8 cellular contexts compared by ENCODE assay signal in the genomic region with DNA sequence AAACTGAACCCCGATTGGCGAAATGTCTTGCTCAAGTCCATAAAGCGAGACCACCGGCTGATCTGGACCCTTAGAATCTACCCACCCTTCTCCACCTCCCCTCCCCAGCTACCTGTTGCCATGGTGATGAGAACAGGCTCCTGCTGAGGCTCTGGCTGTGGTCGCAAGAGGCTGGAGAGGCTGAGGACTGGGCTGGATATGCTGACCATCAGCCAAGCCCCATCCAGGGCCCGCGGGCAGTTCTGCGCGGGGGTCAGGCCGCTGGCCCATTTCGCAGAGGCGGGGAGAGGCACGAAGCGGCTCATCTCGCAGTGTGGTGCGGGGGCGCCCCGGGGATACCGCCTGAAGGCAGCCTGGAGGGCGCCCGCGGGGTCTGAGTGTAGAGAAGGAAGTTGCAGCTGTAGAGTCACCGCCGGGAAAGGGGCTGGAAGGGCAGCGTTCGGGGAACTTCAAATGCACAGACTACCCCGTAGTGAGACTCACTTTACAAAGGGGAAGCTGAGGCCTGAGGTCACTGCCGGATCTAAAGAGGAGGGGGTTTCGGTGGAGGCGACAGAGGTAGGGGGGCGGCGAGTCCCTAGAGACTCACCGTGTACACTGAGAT. TPM values are rescaled to one million over a fixed set of nuclear protein-coding genes. Genes with fewer than 3 reads are reported as not detected.
DNase-seq lines count a peak whose midpoint lies in the region; FAIRE-seq and TF ChIP-seq lines count a peak whose summit lies in the region.

No MANE protein-coding gene starts in this region.

- H3K4me3 ChIP-seq in AG04449 (ENCODE audit: low read depth, low read length) (peak overlapping the region; percentile 96), NB4 (ENCODE audit: low read depth, low read length) (peak overlapping the region; percentile 81), H1 (ENCODE audit: extremely low read depth in 1 of 4, insufficient read depth in 2 of 4, low read depth in 3 of 4, low read length in 4 of 4) (peak overlapping the region; percentile 84 to 89 (median 88)), mesendoderm (ENCODE audit: low read length) (peak overlapping the region; percentile 35), stomach smooth muscle (ENCODE audit: low read length in 2 of 2) (peak overlapping the region; percentile 91 to 99)

- H4K20me1 ChIP-seq in H1 (replicated peaks in 1 of 2; ENCODE audit: control insufficient read depth in 1 of 2, insufficient read depth in 2 of 2, low read length in 2 of 2), result no peaks in the 10 kb centered on the region

- no peak overlapping the region for H2AFZ ChIP-seq in H1 (ENCODE audit: low read length)

- CTCF ChIA-PET in AG04449 (lab: Yijun Ruan, JAX), result interaction anchor here (3.2 to 4.2 kb wide), 3 partner anchors 11 to 77 kb away, joined by 7 to 37 read pairs (median 19); a partner anchor contains a TSS
- CTCF ChIA-PET in H1 (lab: Charles Lee; ENCODE audit: partially characterized antibody), result interaction anchor here (0.7 to 2.4 kb wide), 7 partner anchors 12 to 113 kb away, joined by 4 to 17 read pairs (median 7); a partner anchor contains a TSS

- H3K9me3 ChIP-seq in H1 (ENCODE audit: insufficient read depth in 2 of 2, low read depth in 1 of 2, low read length in 1 of 2), result no peaks in the 10 kb centered on the region
- H3K9me3 ChIP-seq in stomach smooth muscle (ENCODE audit: control insufficient read depth in 2 of 2, low read length in 2 of 2), result no peaks in the 10 kb centered on the region

- H4K5ac ChIP-seq in H1 (ENCODE audit: insufficient read length, low read depth, low read length) (no peak overlapping the region), mesendoderm (ENCODE audit: low read length) (no peak overlapping the region)

- no peak overlapping the region for H3K4ac ChIP-seq in H1 (replicated peaks; ENCODE audit: insufficient read length, low read depth, low read length)
- H3K4ac ChIP-seq in mesendoderm (ENCODE audit: low read depth, low read length), result no peak overlapping the region

- H2BK12ac ChIP-seq in H1 (ENCODE audit: low read depth, low read length), result 0 out of 2 replicates have a peak overlapping the region, but pooled peaks have one; percentile 75

- POLR2A ChIA-PET in AG04449 (lab: Yijun Ruan, JAX) (interaction anchor here (1.0 to 2.5 kb wide), 2 partner anchors 14 to 24 kb away, joined by 5 to 10 read pairs; a partner anchor contains a TSS), H1 (lab: Charles Lee; ENCODE audit: partially characterized antibody) (interaction anchor here (0.6 to 6.3 kb wide), 16 partner anchors 13 to 1498 kb away, joined by 3 to 37 read pairs (median 4); a partner anchor contains a TSS)

- H3K79me2 ChIP-seq in H1 (ENCODE audit: control insufficient read depth in 1 of 2, insufficient read depth in 2 of 2, low read length in 2 of 2) (no peaks in the 10 kb centered on the region), mesendoderm (ENCODE audit: control insufficient read depth, insufficient read depth, low read length) (no peaks in the 10 kb centered on the region)

- H4K8ac ChIP-seq in H1 (ENCODE audit: extremely low read depth, insufficient read depth, low read length) (no peak overlapping the region; the same call in 1 of the 2 replicates), mesendoderm (ENCODE audit: low read depth, low read length) (no peak overlapping the region)

- no peaks in the 10 kb centered on the region for H3K79me1 ChIP-seq in H1 (ENCODE audit: low read depth, low read length)
- no peaks in the 10 kb centered on the region for H3K79me1 ChIP-seq in mesendoderm (ENCODE audit: low read length)

- no peak for TF ChIP-seq EP300 in H1 (IDR thresholded peaks at IDR 0.05; ENCODE audit: borderline replicate concordance in 1 of 2, low read depth in 2 of 2, low read length in 2 of 2)

- no peak overlapping the region for H3K14ac ChIP-seq in H1 (ENCODE audit: insufficient read length)

- peak overlapping the region; percentile 66 for H4K91ac ChIP-seq in H1 (replicated peaks; ENCODE audit: insufficient read length, low read length)

- H3K4me1 ChIP-seq in H1 (replicated peaks in 1 of 4; ENCODE audit: control insufficient read depth in 3 of 4, insufficient read depth in 4 of 4, low read length in 3 of 4) (peaks cover 0 to 15% (median 11%) of the 10 kb centered on the region in 4 experiments; a peak in 5 of 7 replicates), mesendoderm (ENCODE audit: control insufficient read depth, low read depth, low read length) (peaks cover 2% of the 10 kb centered on the region), stomach smooth muscle (ENCODE audit: control insufficient read depth, insufficient read depth, low read length) (peaks cover 36% of the 10 kb centered on the region)

- TF ChIP-seq CTCF in AG04449 (IDR thresholded peaks at IDR 0.05; ENCODE audit: insufficient read depth, low read length, missing control alignments) (no peak), GM20000 (IDR thresholded peaks at IDR 0.05; ENCODE audit: extremely low read depth, missing control alignments) (no peak), NB4 (IDR thresholded peaks at IDR 0.05; ENCODE audit: low read depth, low read length) (no peak), H1 (IDR thresholded peaks at IDR 0.05; ENCODE audit: control extremely low read depth in 1 of 3, insufficient read depth in 1 of 3, low read depth in 1 of 3, low read length in 3 of 3) (no peak)

- no peak overlapping the region for H2AK5ac ChIP-seq in H1 (ENCODE audit: low read depth, low read length)
- H2AK5ac ChIP-seq in mesendoderm (ENCODE audit: low read length), result no peak overlapping the region

- DNase-seq in AG04449 (ENCODE audit: low read depth, low spot score), result no peak
- peak; percentile 61 for DNase-seq in GM20000 (ENCODE audit: low spot score)
- DNase-seq in NB4 (ENCODE audit: low read depth), result peak; percentile 89
- DNase-seq in activated CD4-positive, alpha-beta T cell treated with anti-CD3 and anti-CD28 coated beads, Interleukin-2, amount 50 U/mL, for 4 hours, result peak; percentile 46 to 51
- DNase-seq in H1 (ENCODE audit: low read depth in 1 of 2, low spot score in 2 of 2), result peak in 1 of 2 experiments; percentile 76
- DNase-seq in mesendoderm, result peak; percentile 75
- DNase-seq in activated gamma-delta T cell treated with Interleukin-2 at 50 U/mL for 16 hours, result no peak

- H3K23me2 ChIP-seq in H1 (ENCODE audit: low read depth, low read length), result peaks cover 26% of the 10 kb centered on the region

- no peaks in the 10 kb centered on the region; a peak in 1 of 8 replicates for H3K36me3 ChIP-seq in H1 (ENCODE audit: control insufficient read depth in 2 of 4, insufficient read depth in 4 of 4, low read length in 3 of 4)
- no peaks in the 10 kb centered on the region for H3K36me3 ChIP-seq in mesendoderm (ENCODE audit: control insufficient read depth, insufficient read depth, low read length)
- H3K36me3 ChIP-seq in stomach smooth muscle (ENCODE audit: control insufficient read depth in 2 of 2, insufficient read depth in 2 of 2, low read length in 2 of 2), result peaks cover 0 to 2% of the 10 kb centered on the region in 2 donors

- no peak overlapping the region for H3K56ac ChIP-seq in H1 (replicated peaks; ENCODE audit: insufficient read length, low read depth, low read length)
- peak overlapping the region; percentile 91 for H3K56ac ChIP-seq in mesendoderm (ENCODE audit: low read length)

- TF ChIP-seq RAD21 in H1 (IDR thresholded peaks at IDR 0.05 in 1 of 2, conservative IDR thresholded peaks at IDR 0.05 in 1 of 2; ENCODE audit: low read depth in 2 of 2, low read length in 2 of 2), result no peak

- H3K27ac ChIP-seq in H1 (ENCODE audit: low read depth, low read length), result peak overlapping the region; percentile 23; the same call in 1 of the 2 replicates
- H3K27ac ChIP-seq in mesendoderm (ENCODE audit: low read depth, low read length), result no peak overlapping the region
- H3K27ac ChIP-seq in stomach smooth muscle (ENCODE audit: low read length), result peak overlapping the region; percentile 89

- peak overlapping the region; percentile 56; the same call in 1 of the 2 replicates for H2BK5ac ChIP-seq in H1 (ENCODE audit: low read depth, low read length)
- H2BK5ac ChIP-seq in mesendoderm (ENCODE audit: low read length), result no peak overlapping the region

- H2BK20ac ChIP-seq in H1 (ENCODE audit: low read length), result no peak overlapping the region

- H3K4me2 ChIP-seq in H1 (ENCODE audit: insufficient read depth in 1 of 2, low read depth in 2 of 2, low read length in 2 of 2) (peak overlapping the region; percentile 93 to 95), mesendoderm (ENCODE audit: low read length) (peak overlapping the region; percentile 63)

- peak overlapping the region; percentile 72; the same call in 1 of the 2 replicates for H2BK15ac ChIP-seq in H1 (ENCODE audit: low read length)
- H2BK15ac ChIP-seq in mesendoderm (replicated peaks; ENCODE audit: low read depth), result no peak overlapping the region

- H2BK120ac ChIP-seq in H1 (replicated peaks; ENCODE audit: low read depth, low read length) (no peak overlapping the region), mesendoderm (ENCODE audit: low read depth, low read length) (no peak overlapping the region)

- 2% methylated on average over 33 of the region's 33 CpGs; no CpG with 5 or more reads in 1 of the 2 experiments for WGBS in H1 (ENCODE audit: extremely low coverage in 1 of 2, insufficient coverage in 1 of 2, insufficient read length in 1 of 2, insufficient replicate concordance in 2 of 2, low coverage in 1 of 2, low lambda C conversion rate in 2 of 2, missing lambda C conversion rate in 1 of 2), 2 experiments
- no CpG with 5 or more reads among the region's 33 CpGs for WGBS in mesendoderm (ENCODE audit: extremely low coverage, insufficient coverage, low lambda C conversion rate)

- TF ChIP-seq POLR2A in NB4 (IDR thresholded peaks at IDR 0.05; ENCODE audit: extremely low read depth, insufficient read length) (no peak), H1 (IDR thresholded peaks at IDR 0.05; ENCODE audit: control extremely low read depth in 1 of 2, low read depth in 2 of 2, low read length in 2 of 2) (no peak)

- H3K27me3 ChIP-seq in H1 (replicated peaks in 1 of 4; ENCODE audit: control insufficient read depth in 3 of 4, extremely low read depth in 1 of 4, insufficient read depth in 3 of 4, low read length in 3 of 4) (no peaks in the 10 kb centered on the region), mesendoderm (ENCODE audit: insufficient read depth, low read length, poor library complexity) (no peaks in the 10 kb centered on the region), stomach smooth muscle (ENCODE audit: control insufficient read depth in 1 of 2, insufficient read depth in 2 of 2, low read length in 2 of 2) (no peaks in the 10 kb centered on the region)

- peak overlapping the region; percentile 83 for H3K18ac ChIP-seq in H1 (ENCODE audit: extremely low read depth, low read length)
- peak overlapping the region; percentile 1 for H3K18ac ChIP-seq in mesendoderm (ENCODE audit: low read length)

- no peak overlapping the region for H3K23ac ChIP-seq in H1 (ENCODE audit: insufficient read length)
- H3K23ac ChIP-seq in mesendoderm (ENCODE audit: low read length), result peak overlapping the region; percentile 7

- H3K9ac ChIP-seq in H1 (replicated peaks in 1 of 4; ENCODE audit: extremely low read depth in 1 of 4, low read depth in 3 of 4, low read length in 3 of 4), result peak overlapping the region in 2 of 4 experiments; percentile 64 to 74; a peak in 4 of 7 replicates
- H3K9ac ChIP-seq in mesendoderm (ENCODE audit: low read length), result peak overlapping the region; percentile 62
- peak overlapping the region; percentile 90 to 91 for H3K9ac ChIP-seq in stomach smooth muscle (ENCODE audit: low read length in 2 of 2)

- no peak for FAIRE-seq in H1 (lab: Jason Lieb, UNC)

RNA-seq across cellular contexts. Expression of a gene that starts 0.7 kb away (rescaled TPM):
- 33.5 and 35.4 TPM in 2 replicates for total RNA-seq in H1 (2021; fragmentation: NEBNext Ultra II Directional; extraction: Animal tissue kit (Norgen Biotek cat#: 25700))
- 24.5 and 28.9 TPM in 2 replicates for polyA plus RNA-seq in H1 (2011; rRNA removed)
- 9.1 TPM for polyA plus RNA-seq in H1 (2011; cell fraction: cytosol; rRNA removed)
- polyA plus RNA-seq in H1 (2011; cell fraction: nucleus; rRNA removed), result 19.7 TPM
- 18.0 to 28.5 TPM (median 23.0 TPM) in 4 replicates for polyA plus RNA-seq in H1 (2012, experiment 1 of 2)
- 15.3 TPM for polyA plus RNA-seq in H1 (2012, experiment 2 of 2)
- 44.2 TPM for polyA plus RNA-seq in H1 (2013, experiment 1 of 2)
- 52.6 TPM for polyA plus RNA-seq in H1 (2013, experiment 2 of 2)
- polyA minus RNA-seq in H1 (2011; rRNA and poly(A)+ RNA removed), result 11.9 and 16.1 TPM in 2 replicates
- polyA minus RNA-seq in H1 (2011; cell fraction: cytosol; rRNA and poly(A)+ RNA removed), result 18.5 TPM
- 11.9 TPM for polyA minus RNA-seq in H1 (2011; cell fraction: nucleus; rRNA and poly(A)+ RNA removed)
- polyA plus RNA-seq in mesendoderm (2013, experiment 1 of 2), result 14.8 TPM
- polyA plus RNA-seq in mesendoderm (2013, experiment 2 of 2), result 14.4 TPM

RNA-seq across cellular contexts. Expression of a gene that starts 4.3 kb away (rescaled TPM):
- 9.8 and 9.9 TPM in 2 replicates for total RNA-seq in H1 (2021; fragmentation: NEBNext Ultra II Directional; extraction: Animal tissue kit (Norgen Biotek cat#: 25700))
- polyA plus RNA-seq in H1 (2011; rRNA removed), result 7.4 and 11.0 TPM in 2 replicates
- 10.9 TPM for polyA plus RNA-seq in H1 (2011; cell fraction: cytosol; rRNA removed)
- polyA plus RNA-seq in H1 (2011; cell fraction: nucleus; rRNA removed), result 14.1 TPM
- 8.2 to 11.0 TPM (median 10.5 TPM) in 4 replicates for polyA plus RNA-seq in H1 (2012, experiment 1 of 2)
- polyA plus RNA-seq in H1 (2012, experiment 2 of 2), result 6.4 TPM
- 4.9 TPM for polyA plus RNA-seq in H1 (2013, experiment 1 of 2)
- polyA plus RNA-seq in H1 (2013, experiment 2 of 2), result 4.7 TPM
- polyA minus RNA-seq in H1 (2011; rRNA and poly(A)+ RNA removed), result 13.1 and 18.0 TPM in 2 replicates
- polyA minus RNA-seq in H1 (2011; cell fraction: cytosol; rRNA and poly(A)+ RNA removed), result 7.9 TPM
- 10.0 TPM for polyA minus RNA-seq in H1 (2011; cell fraction: nucleus; rRNA and poly(A)+ RNA removed)
- 4.3 TPM for polyA plus RNA-seq in mesendoderm (2013, experiment 1 of 2)
- polyA plus RNA-seq in mesendoderm (2013, experiment 2 of 2), result 4.1 TPM

RNA-seq across cellular contexts. Expression of a gene that starts 9.6 kb away (rescaled TPM):
- total RNA-seq in H1 (2021; fragmentation: NEBNext Ultra II Directional; extraction: Animal tissue kit (Norgen Biotek cat#: 25700)), result 81.9 and 85.0 TPM in 2 replicates
- polyA plus RNA-seq in H1 (2011; rRNA removed), result 31.1 and 53.7 TPM in 2 replicates
- polyA plus RNA-seq in H1 (2011; cell fraction: cytosol; rRNA removed), result 34.8 TPM
- polyA plus RNA-seq in H1 (2011; cell fraction: nucleus; rRNA removed), result 77.6 TPM
- 85.4 to 115 TPM (median 89.6 TPM) in 4 replicates for polyA plus RNA-seq in H1 (2012, experiment 1 of 2)
- 85.3 TPM for polyA plus RNA-seq in H1 (2012, experiment 2 of 2)
- polyA plus RNA-seq in H1 (2013, experiment 1 of 2), result 72.0 TPM
- polyA plus RNA-seq in H1 (2013, experiment 2 of 2), result 70.3 TPM
- polyA minus RNA-seq in H1 (2011; rRNA and poly(A)+ RNA removed), result 11.0 and 18.4 TPM in 2 replicates
- polyA minus RNA-seq in H1 (2011; cell fraction: cytosol; rRNA and poly(A)+ RNA removed), result 17.6 TPM
- 28.4 TPM for polyA minus RNA-seq in H1 (2011; cell fraction: nucleus; rRNA and poly(A)+ RNA removed)
- 68.6 TPM for polyA plus RNA-seq in mesendoderm (2013, experiment 1 of 2)
- polyA plus RNA-seq in mesendoderm (2013, experiment 2 of 2), result 69.9 TPM

RNA-seq across cellular contexts. Expression of a gene that starts 14.5 kb away (rescaled TPM):
- 58.1 and 63.2 TPM in 2 replicates for total RNA-seq in H1 (2021; fragmentation: NEBNext Ultra II Directional; extraction: Animal tissue kit (Norgen Biotek cat#: 25700))
- polyA plus RNA-seq in H1 (2011; rRNA removed), result 80.3 and 124 TPM in 2 replicates
- 80.3 TPM for polyA plus RNA-seq in H1 (2011; cell fraction: cytosol; rRNA removed)
- 500 TPM for polyA plus RNA-seq in H1 (2011; cell fraction: nucleus; rRNA removed)
- 49.4 to 72.6 TPM (median 63.7 TPM) in 4 replicates for polyA plus RNA-seq in H1 (2012, experiment 1 of 2)
- 56.9 TPM for polyA plus RNA-seq in H1 (2012, experiment 2 of 2)
- polyA plus RNA-seq in H1 (2013, experiment 1 of 2), result 61.3 TPM
- 57.1 TPM for polyA plus RNA-seq in H1 (2013, experiment 2 of 2)
- polyA minus RNA-seq in H1 (2011; rRNA and poly(A)+ RNA removed), result 60.1 and 67.6 TPM in 2 replicates
- 32.1 TPM for polyA minus RNA-seq in H1 (2011; cell fraction: cytosol; rRNA and poly(A)+ RNA removed)
- polyA minus RNA-seq in H1 (2011; cell fraction: nucleus; rRNA and poly(A)+ RNA removed), result 89.6 TPM
- 41.9 TPM for polyA plus RNA-seq in mesendoderm (2013, experiment 1 of 2)
- 41.2 TPM for polyA plus RNA-seq in mesendoderm (2013, experiment 2 of 2)

RNA-seq across cellular contexts. Expression of a gene that starts 23.8 kb away (rescaled TPM):
- total RNA-seq in H1 (2021; fragmentation: NEBNext Ultra II Directional; extraction: Animal tissue kit (Norgen Biotek cat#: 25700)), result 93.3 and 95.7 TPM in 2 replicates
- polyA plus RNA-seq in H1 (2011; rRNA removed), result 32.0 and 33.5 TPM in 2 replicates
- 71.5 TPM for polyA plus RNA-seq in H1 (2011; cell fraction: cytosol; rRNA removed)
- polyA plus RNA-seq in H1 (2011; cell fraction: nucleus; rRNA removed), result 51.7 TPM
- 122 to 163 TPM (median 157 TPM) in 4 replicates for polyA plus RNA-seq in H1 (2012, experiment 1 of 2)
- polyA plus RNA-seq in H1 (2012, experiment 2 of 2), result 109 TPM
- polyA plus RNA-seq in H1 (2013, experiment 1 of 2), result 69.3 TPM
- 75.8 TPM for polyA plus RNA-seq in H1 (2013, experiment 2 of 2)
- polyA minus RNA-seq in H1 (2011; rRNA and poly(A)+ RNA removed), result 16.3 and 18.6 TPM in 2 replicates
- polyA minus RNA-seq in H1 (2011; cell fraction: cytosol; rRNA and poly(A)+ RNA removed), result 22.9 TPM
- polyA minus RNA-seq in H1 (2011; cell fraction: nucleus; rRNA and poly(A)+ RNA removed), result 23.2 TPM
- polyA plus RNA-seq in mesendoderm (2013, experiment 1 of 2), result 82.0 TPM
- 81.7 TPM for polyA plus RNA-seq in mesendoderm (2013, experiment 2 of 2)

Comparison
In these comparisons a context has a peak if more than half of its experiments do, and no peak if none do; other contexts are left out.
1. DNase-seq: peak in GM20000 (single experiment), NB4 (single experiment), activated CD4-positive, alpha-beta T cell treated with anti-CD3 and anti-CD28 coated beads, Interleukin-2, amount 50 U/mL, for 4 hours (2 of 2) and mesendoderm (single experiment); none in AG04449 (single experiment) and activated gamma-delta T cell treated with Interleukin-2 at 50 U/mL for 16 hours (single experiment).
2. H3K4me3 ChIP-seq: peak in every context shown above with its lines; median percentile 96 in AG04449; 95 in stomach smooth muscle; 88 in H1; 81 in NB4; 35 in mesendoderm.